Comparison of ENCODE assay signal across 1 cellular context in the genomic region with DNA sequence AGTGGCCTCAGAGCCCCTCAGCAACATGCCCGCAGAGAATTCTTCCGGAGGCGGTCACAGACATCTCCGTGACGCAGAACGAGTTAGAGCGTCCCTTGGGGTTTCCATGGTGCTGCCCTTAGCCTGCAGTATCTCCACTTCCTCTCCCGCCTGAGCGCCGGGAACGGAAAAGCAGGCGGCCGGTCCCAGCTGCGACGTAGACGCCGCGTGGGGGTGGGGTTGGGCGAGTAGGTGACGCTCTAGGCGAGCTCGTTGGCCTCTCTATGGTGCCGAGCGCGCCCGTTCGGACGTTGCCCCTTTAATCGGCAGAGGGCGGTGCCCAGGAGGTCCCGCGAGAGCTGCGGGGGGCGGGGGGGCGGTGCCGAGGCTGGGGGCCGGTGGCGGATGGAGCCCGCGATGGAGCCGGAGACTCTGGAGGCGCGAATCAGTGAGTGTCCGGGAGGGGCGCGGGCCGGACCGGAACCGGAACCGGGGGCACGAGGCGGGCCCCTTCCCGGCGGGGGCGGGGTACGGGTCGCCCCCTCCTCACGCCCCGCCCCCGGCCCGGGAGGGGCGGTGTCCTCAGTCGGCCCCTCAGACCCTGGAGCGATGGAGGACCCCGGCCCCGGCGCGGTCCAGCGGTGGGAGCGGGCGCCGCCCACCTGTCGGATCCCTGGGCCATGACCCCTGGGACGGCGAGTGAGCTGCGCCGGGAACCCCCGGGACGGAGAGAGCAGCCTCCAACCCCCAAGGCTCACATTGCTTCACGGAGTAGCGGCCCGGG.
A peak's percentile ranks its signal among the peaks of the same experiment; 100 is the strongest.
TF ChIP-seq lines count a peak whose summit lies in the region.

A gene with protein sequence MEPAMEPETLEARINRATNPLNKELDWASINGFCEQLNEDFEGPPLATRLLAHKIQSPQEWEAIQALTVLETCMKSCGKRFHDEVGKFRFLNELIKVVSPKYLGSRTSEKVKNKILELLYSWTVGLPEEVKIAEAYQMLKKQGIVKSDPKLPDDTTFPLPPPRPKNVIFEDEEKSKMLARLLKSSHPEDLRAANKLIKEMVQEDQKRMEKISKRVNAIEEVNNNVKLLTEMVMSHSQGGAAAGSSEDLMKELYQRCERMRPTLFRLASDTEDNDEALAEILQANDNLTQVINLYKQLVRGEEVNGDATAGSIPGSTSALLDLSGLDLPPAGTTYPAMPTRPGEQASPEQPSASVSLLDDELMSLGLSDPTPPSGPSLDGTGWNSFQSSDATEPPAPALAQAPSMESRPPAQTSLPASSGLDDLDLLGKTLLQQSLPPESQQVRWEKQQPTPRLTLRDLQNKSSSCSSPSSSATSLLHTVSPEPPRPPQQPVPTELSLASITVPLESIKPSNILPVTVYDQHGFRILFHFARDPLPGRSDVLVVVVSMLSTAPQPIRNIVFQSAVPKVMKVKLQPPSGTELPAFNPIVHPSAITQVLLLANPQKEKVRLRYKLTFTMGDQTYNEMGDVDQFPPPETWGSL (plus strand): TSS at position 358 of the 763 bp plus-strand sequence. CDS start 27 bp downstream, at position 385.

TF ChIP-seq in GM23338, 12 proteins besides CTCF, POLR2A, EP300 and RAD21:
- no peak for TF ChIP-seq STAT1 (IDR thresholded peaks at IDR 0.05; ENCODE audit: unreplicated experiment)
- TF ChIP-seq CREB1 (CRISPR knock-in tag; IDR thresholded peaks at IDR 0.05; ENCODE audit: low read depth): peak; percentile 90
- no peak for TF ChIP-seq EZH2 (IDR thresholded peaks at IDR 0.05; ENCODE audit: low read depth, unreplicated experiment)
- TF ChIP-seq POLR2AphosphoS5 (IDR thresholded peaks at IDR 0.05; ENCODE audit: low read depth): peak; percentile 50
- no peak for TF ChIP-seq ZNF331 (CRISPR knock-in tag; IDR thresholded peaks at IDR 0.05; ENCODE audit: low read depth)
